ENCODE assay signal across 8 cellular contexts in the genomic region with DNA sequence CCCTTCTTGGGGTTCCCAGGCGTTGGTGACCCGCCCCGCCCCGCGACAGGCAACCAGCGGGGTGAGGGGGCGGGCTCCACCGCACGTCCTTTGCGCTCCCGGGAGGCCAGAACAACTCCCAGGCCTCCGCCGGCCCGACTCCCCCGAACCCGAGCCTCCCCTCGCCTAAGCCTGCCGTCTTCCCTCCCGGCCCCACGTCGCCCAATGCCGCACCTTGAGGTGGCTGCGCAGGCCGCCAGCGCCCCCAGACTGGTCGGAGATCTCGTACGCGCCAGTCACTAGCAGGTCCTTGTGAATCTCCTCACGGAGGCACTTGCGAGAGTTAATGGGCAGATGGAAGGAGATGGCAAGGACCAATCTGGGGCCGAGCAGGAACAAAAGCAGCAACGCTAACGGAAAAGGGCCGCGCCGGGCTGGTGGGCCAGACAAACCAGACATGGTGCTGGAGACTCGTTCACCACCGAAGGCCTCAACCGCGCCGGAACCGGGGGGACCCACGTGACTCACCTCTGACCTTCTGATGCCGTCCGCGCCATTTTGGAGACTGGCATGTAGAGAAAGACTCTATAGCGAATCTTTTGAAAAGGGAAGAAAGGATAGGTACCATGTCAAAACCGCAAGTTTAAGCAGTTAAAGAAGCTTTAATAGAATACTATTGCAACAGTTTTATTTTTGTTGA. TPM values are rescaled to one million over a fixed set of nuclear protein-coding genes. Genes with fewer than 3 reads are reported as not detected.
A peak's percentile ranks its signal among the peaks of the same experiment; 100 is the strongest.
DNase-seq lines count a peak whose midpoint lies in the region; ATAC-seq and TF ChIP-seq lines count a peak whose summit lies in the region.

Gene TMED10, minus strand, starts transcription at position 471 of the 679 bp plus-strand sequence. Its CDS starts 33 bp downstream, at position 438.

- H3K9me2 ChIP-seq in SU-DHL-6 (replicated peaks; ENCODE audit: insufficient read depth, low read length) = no peaks in the 10 kb centered on the region

- H3K36me3 ChIP-seq in KOPT-K1 (ENCODE audit: insufficient read depth, low read length) (peaks cover 4% of the 10 kb centered on the region; the same call in 1 of the 2 replicates), SU-DHL-6 (ENCODE audit: low read length) (no peaks in the 10 kb centered on the region), cardiac muscle cell (no peaks in the 10 kb centered on the region), trophoblast cell (ENCODE audit: control insufficient read depth in 1 of 2, insufficient read depth in 2 of 2, low read length in 2 of 2) (peaks cover 0 to 3% of the 10 kb centered on the region in 2 experiments), transverse colon (no peaks in the 10 kb centered on the region)

- POLR2A ChIA-PET in activated naive CD8-positive, alpha-beta T cell treated with anti-CD3 and anti-CD28 coated beads, Interleukin-2, amount 10 ng/mL, durations not matched to agents 7 days and 5 days (lab: Charles Lee) = interaction anchor here (0.6 to 3.0 kb wide), 17 partner anchors 9 to 125 kb away, joined by 3 to 18 read pairs (median 3); partner anchors contain the start of gene NEK9

- peak within 1 kb of the TSS; percentile 17 for H2AK5ac ChIP-seq in trophoblast cell (ENCODE audit: low read length)

- H3K36me3 Mint-ChIP-seq in activated naive CD8-positive, alpha-beta T cell treated with anti-CD3 and anti-CD28 coated beads, Interleukin-2, amount 10 ng/mL, durations not matched to agents 7 days and 5 days = peaks cover 10% of the 10 kb centered on the region

- H4K8ac ChIP-seq in trophoblast cell (ENCODE audit: low read depth, low read length) = peak within 1 kb of the TSS; percentile 81

- no peak for TF ChIP-seq EP300 in transverse colon (IDR thresholded peaks at IDR 0.05; ENCODE audit: low read depth)

- H3K9ac ChIP-seq in SU-DHL-6 (ENCODE audit: low read length) (peak within 1 kb of the TSS; percentile 65), trophoblast cell (ENCODE audit: low read length) (peak within 1 kb of the TSS; percentile 78)

- H2BK120ac ChIP-seq in trophoblast cell (ENCODE audit: insufficient read depth, low read length, poor library complexity) = peak within 1 kb of the TSS; percentile 73

- peak within 1 kb of the TSS; percentile 91 for H3K27ac ChIP-seq in KOPT-K1 (ENCODE audit: low read depth, low read length, poor library complexity, severe bottlenecking)
- peak within 1 kb of the TSS; percentile 89 for H3K27ac ChIP-seq in SU-DHL-6 (ENCODE audit: low read depth, low read length)
- H3K27ac ChIP-seq in cardiac muscle cell = peak within 1 kb of the TSS; percentile 98
- H3K27ac ChIP-seq in trophoblast cell (ENCODE audit: low read depth, low read length) = peak within 1 kb of the TSS; percentile 66
- peak within 1 kb of the TSS; percentile 96 to 100 (median 98) for H3K27ac ChIP-seq in transverse colon

- TF ChIP-seq CTCF in SU-DHL-6 (IDR thresholded peaks at IDR 0.05; ENCODE audit: insufficient read depth, low read length, poor library complexity, severe bottlenecking) = no peak
- TF ChIP-seq CTCF in cardiac muscle cell (IDR thresholded peaks at IDR 0.05; ENCODE audit: low read depth, low read length) = no peak
- TF ChIP-seq CTCF in transverse colon (IDR thresholded peaks at IDR 0.05) = no peak

- no peak within 1 kb of the TSS for H3K23ac ChIP-seq in trophoblast cell (ENCODE audit: low read length)

- peak; percentile 72 for ATAC-seq in GM21737 (IDR thresholded peaks at IDR 0.05; ENCODE audit: unreplicated experiment)
- ATAC-seq in activated naive CD8-positive, alpha-beta T cell treated with anti-CD3 and anti-CD28 coated beads, Interleukin-2, amount 10 ng/mL, durations not matched to agents 7 days and 5 days (ENCODE audit: low read depth) = peak; percentile 77

- H3K4me3 ChIP-seq in SU-DHL-6 (ENCODE audit: insufficient read depth, low read length, poor library complexity, severe bottlenecking) (peak within 1 kb of the TSS; percentile 64), cardiac muscle cell (peak within 1 kb of the TSS; percentile 66), trophoblast cell (ENCODE audit: low read depth, low read length) (peak within 1 kb of the TSS; percentile 99), transverse colon (peak within 1 kb of the TSS; percentile 81 to 97 (median 88))

- DNase-seq in ELF-1 (ENCODE audit: low read depth, low spot score) (peak; percentile 93), cardiac muscle cell (ENCODE audit: low read depth in 1 of 2, low spot score in 1 of 2) (peak; percentile 93 to 95), trophoblast cell (peak; percentile 73 to 93), transverse colon (peak; percentile 93)
- DNase-seq in activated naive CD8-positive, alpha-beta T cell treated with anti-CD3 and anti-CD28 coated beads, Interleukin-2, amount 10 ng/mL, durations not matched to agents 7 days and 5 days = peak; percentile 91

- H3K9me3 ChIP-seq in KOPT-K1 (ENCODE audit: insufficient read depth, low read length, poor library complexity, severe bottlenecking) = no peaks in the 10 kb centered on the region
- H3K9me3 ChIP-seq in SU-DHL-6 (ENCODE audit: insufficient read depth, low read length) = no peaks in the 10 kb centered on the region
- no peaks in the 10 kb centered on the region for H3K9me3 ChIP-seq in cardiac muscle cell (ENCODE audit: low read depth)
- no peaks in the 10 kb centered on the region for H3K9me3 ChIP-seq in trophoblast cell (ENCODE audit: insufficient read depth, low read depth, low read length)
- H3K9me3 ChIP-seq in transverse colon = no peaks in the 10 kb centered on the region

- H3K79me2 ChIP-seq in SU-DHL-6 (ENCODE audit: insufficient read depth, low read length) (peaks cover 46% of the 10 kb centered on the region), trophoblast cell (ENCODE audit: control insufficient read depth, insufficient read depth, low read length, poor library complexity) (peaks cover 9% of the 10 kb centered on the region)

- H2BK5ac ChIP-seq in trophoblast cell (ENCODE audit: low read depth, low read length, poor library complexity) = peak within 1 kb of the TSS; percentile 94

- peak within 1 kb of the TSS; percentile 79 for H3K18ac ChIP-seq in trophoblast cell (ENCODE audit: low read length)

- in situ Hi-C loops in transverse colon (cut with MboI; ENCODE audit: low pct_ligation_motif_present in 1 of 4, low pct_unique_long_range_greater_than_20kb in 1 of 4, low sequenced_read_pairs in 3 of 4) = no loop called here

- H3K79me1 ChIP-seq in trophoblast cell (ENCODE audit: low read length) = peaks cover 8% of the 10 kb centered on the region

- H3K14ac ChIP-seq in trophoblast cell (ENCODE audit: low read length) = peak within 1 kb of the TSS; percentile 86

- no peaks in the 10 kb centered on the region for H3K9me3 Mint-ChIP-seq in activated naive CD8-positive, alpha-beta T cell treated with anti-CD3 and anti-CD28 coated beads, Interleukin-2, amount 10 ng/mL, durations not matched to agents 7 days and 5 days

- peak within 1 kb of the TSS; percentile 85 for H2AFZ ChIP-seq in SU-DHL-6 (ENCODE audit: low read depth, low read length, severe bottlenecking)
- peak within 1 kb of the TSS; percentile 89 for H2AFZ ChIP-seq in trophoblast cell (ENCODE audit: insufficient read depth, low read length, poor library complexity)

- peaks cover 23% of the 10 kb centered on the region for H3K4me1 Mint-ChIP-seq in activated naive CD8-positive, alpha-beta T cell treated with anti-CD3 and anti-CD28 coated beads, Interleukin-2, amount 10 ng/mL, durations not matched to agents 7 days and 5 days

- H4K91ac ChIP-seq in trophoblast cell (ENCODE audit: low read depth, low read length) = peak within 1 kb of the TSS; percentile 92

- peak within 1 kb of the TSS; percentile 90 for H4K12ac ChIP-seq in trophoblast cell (ENCODE audit: low read depth, low read length)

- intact Hi-C loops in transverse colon (cut with DNase I; ENCODE audit: low total_unique reads) = no loop called here

- H3K27me3 ChIP-seq in SU-DHL-6 (ENCODE audit: low read length) = no peaks in the 10 kb centered on the region
- no peaks in the 10 kb centered on the region for H3K27me3 ChIP-seq in cardiac muscle cell
- H3K27me3 ChIP-seq in trophoblast cell (ENCODE audit: insufficient read depth, low read length) = no peaks in the 10 kb centered on the region
- no peaks in the 10 kb centered on the region for H3K27me3 ChIP-seq in transverse colon

- peak; percentile 78 for TF ChIP-seq POLR2A in transverse colon (IDR thresholded peaks at IDR 0.05)

- H3K27ac Mint-ChIP-seq in activated naive CD8-positive, alpha-beta T cell treated with anti-CD3 and anti-CD28 coated beads, Interleukin-2, amount 10 ng/mL, durations not matched to agents 7 days and 5 days = peak within 1 kb of the TSS; percentile 98

- peak within 1 kb of the TSS; percentile 95 for H3K4me3 Mint-ChIP-seq in activated naive CD8-positive, alpha-beta T cell treated with anti-CD3 and anti-CD28 coated beads, Interleukin-2, amount 10 ng/mL, durations not matched to agents 7 days and 5 days

- H3K4ac ChIP-seq in trophoblast cell (ENCODE audit: low read depth, low read length) = peak within 1 kb of the TSS; percentile 87

- peaks cover 1% of the 10 kb centered on the region for H3K27me3 Mint-ChIP-seq in activated naive CD8-positive, alpha-beta T cell treated with anti-CD3 and anti-CD28 coated beads, Interleukin-2, amount 10 ng/mL, durations not matched to agents 7 days and 5 days

- H3K4me1 ChIP-seq in cardiac muscle cell (ENCODE audit: low read depth) (peaks cover 11% of the 10 kb centered on the region), trophoblast cell (ENCODE audit: control insufficient read depth in 1 of 2, insufficient read depth in 2 of 2, low read length in 2 of 2) (no peaks in the 10 kb centered on the region), transverse colon (peaks cover 8 to 39% (median 19%) of the 10 kb centered on the region in 4 donors)

- peak within 1 kb of the TSS; percentile 68 for H3K4me2 ChIP-seq in SU-DHL-6 (ENCODE audit: low read depth, low read length, poor library complexity, severe bottlenecking)
- peak within 1 kb of the TSS; percentile 89 for H3K4me2 ChIP-seq in trophoblast cell (ENCODE audit: low read length)

- no CpG with 5 or more reads among the region's 49 CpGs for WGBS in trophoblast cell (ENCODE audit: extremely low coverage, insufficient coverage, insufficient read length)
- WGBS in transverse colon (ENCODE audit: low coverage in 1 of 2), 2 donors = 0 to 1% methylated on average over 1 to 38 of the region's 49 CpGs

- peak within 1 kb of the TSS; percentile 53 for H2BK12ac ChIP-seq in trophoblast cell (ENCODE audit: low read length)

- H3F3A ChIP-seq in SU-DHL-6 (ENCODE audit: insufficient read depth) = peaks cover 8% of the 10 kb centered on the region; the same call in 1 of the 2 replicates

- H4K20me1 ChIP-seq in SU-DHL-6 (ENCODE audit: low read depth, low read length) = no peaks in the 10 kb centered on the region; the same call in 1 of the 2 replicates

RNA-seq across cellular contexts. Expression of gene TMED10, which starts in this region (rescaled TPM):
- 100 to 1,000 TPM; 149 to 154 TPM for total RNA-seq in activated naive CD8-positive, alpha-beta T cell treated with anti-CD3 and anti-CD28 coated beads, Interleukin-2, amount 10 ng/mL, durations not matched to agents 7 days and 5 days
- 158 and 206 TPM in 2 replicates for total RNA-seq in cardiac muscle cell
- polyA plus RNA-seq in cardiac muscle cell = 259 and 295 TPM in 2 replicates
- polyA plus RNA-seq in trophoblast cell (2013) = 331 and 337 TPM in 2 replicates
- 100 to 1,000 TPM in 3 of 4 donors, 10 to 100 TPM in 1; 70.3 to 255 (median 244) TPM for total RNA-seq in transverse colon

Comparison
In these comparisons a context has a peak if more than half of its experiments do, and no peak if none do; other contexts are left out.
1. Peak in every context shown above with its lines: DNase-seq, ATAC-seq, H3K4me3 ChIP-seq and H3K27ac ChIP-seq.